In the genomic region with DNA sequence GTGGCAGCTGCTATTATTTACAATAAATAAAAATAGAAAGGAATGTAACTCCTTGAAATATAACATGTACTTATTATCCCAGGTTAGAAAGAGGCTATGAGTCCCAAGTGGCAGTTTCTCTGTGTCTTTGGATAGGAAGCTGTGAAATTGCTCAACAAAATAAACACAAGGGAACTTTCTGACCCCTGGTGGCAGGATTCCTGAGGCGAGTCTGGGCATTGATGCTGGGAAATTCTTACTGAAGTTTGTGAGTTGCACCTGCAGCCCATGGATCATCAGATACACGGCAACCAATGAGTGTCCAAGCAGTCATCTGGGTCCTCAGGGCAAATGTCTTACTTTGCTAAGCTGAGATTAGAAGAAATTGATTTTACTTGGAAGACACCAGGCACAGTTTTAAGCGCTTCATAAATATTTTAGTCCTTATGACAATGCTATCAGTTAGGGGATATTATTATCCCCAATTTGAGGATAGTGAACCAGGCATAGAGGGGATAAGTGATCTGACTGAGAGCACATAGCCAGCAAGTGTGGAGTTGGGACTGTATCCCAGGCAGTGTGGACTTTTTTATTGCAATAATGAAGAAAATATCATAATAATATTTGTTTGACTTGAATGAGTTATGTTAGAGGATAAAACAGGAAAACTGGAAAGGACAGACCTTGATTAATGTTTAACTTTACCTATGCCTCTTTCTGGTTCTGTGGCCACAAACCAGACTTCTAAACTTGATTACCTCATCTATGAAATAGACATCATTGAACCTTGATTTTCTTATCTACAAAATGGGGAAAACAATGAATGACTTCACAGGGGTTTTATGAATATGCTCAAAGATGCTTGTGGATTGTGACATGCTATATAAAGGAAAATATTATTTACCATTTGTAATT, we compare ENCODE assay signal across 7 cellular contexts.
A peak's percentile ranks its signal among the peaks of the same experiment; 100 is the strongest.
DNase-seq lines count a peak whose midpoint lies in the region; ATAC-seq and TF ChIP-seq lines count a peak whose summit lies in the region.

No MANE protein-coding gene starts in this region.

- ATAC-seq in GM21447 (IDR thresholded peaks at IDR 0.05; ENCODE audit: unreplicated experiment): no peak
- no peak for ATAC-seq in omental fat pad (ENCODE audit: low FRiP score)
- no peak for ATAC-seq in GM19455 (IDR thresholded peaks at IDR 0.05; ENCODE audit: unreplicated experiment)

- H3K4me3 ChIP-seq in GM12865 (ENCODE audit: low read depth, low read length): no peak overlapping the region

- DNase-seq in GM12865 (ENCODE audit: low read depth) (peak; percentile 15), NCI-H2171 (lab: John Stamatoyannopoulos, UW) (peak; percentile 5), dermis microvascular lymphatic vessel endothelial cell (ENCODE audit: low read depth in 2 of 2) (peak; percentile 7 to 42), mucosa of gallbladder (ENCODE audit: low spot score) (peak; percentile 64), omental fat pad (ENCODE audit: low spot score) (no peak)

- TF ChIP-seq CTCF in GM12865 (IDR thresholded peaks at IDR 0.05; ENCODE audit: insufficient read depth, low read depth, low read length, missing control alignments): peak; percentile 26
- no peak for TF ChIP-seq CTCF in omental fat pad (IDR thresholded peaks at IDR 0.05)
